21 cellular contexts compared by ENCODE assay signal in genomic region chr11:27414644-27415043, GRCh38.
"Had no signal": no experiment of that assay in that cellular context is flagged by ENCODE, and none has a peak within 500 bp of the region (broad histone marks: within the 10 kb centered on the region; RNA-seq: fewer than 3 reads in every experiment).

No MANE protein-coding gene starts in this region.

- H3K9me3 Mint-ChIP-seq: activated naive CD4-positive, alpha-beta T cell treated with anti-CD3 and anti-CD28 coated beads, Interleukin-2, amount 50 U/mL, for 72 hours; effector memory CD8-positive, alpha-beta T cell; naive thymus-derived CD8-positive, alpha-beta T cell; stimulated activated naive CD8-positive, alpha-beta T cell treated with anti-CD3 and anti-CD28 coated beads, Interleukin-15, amount 100 ng/mL, for 72 hours had no signal

- H3K4me1 Mint-ChIP-seq: naive thymus-derived CD8-positive, alpha-beta T cell; stimulated activated naive CD8-positive, alpha-beta T cell treated with anti-CD3 and anti-CD28 coated beads, Interleukin-15, amount 100 ng/mL, for 72 hours had no signal

- H3K27ac ChIP-seq: hepatocyte, lower lobe of right lung, neutrophil, pancreas, testis, upper lobe of left lung had no signal

- ATAC-seq: activated naive CD4-positive, alpha-beta T cell treated with anti-CD3 and anti-CD28 coated beads, Interleukin-2, amount 50 U/mL, for 72 hours; effector memory CD8-positive, alpha-beta T cell; left colon; lower lobe of right lung; naive thymus-derived CD8-positive, alpha-beta T cell; pancreas; sciatic nerve; stimulated activated naive CD8-positive, alpha-beta T cell treated with anti-CD3 and anti-CD28 coated beads, Interleukin-15, amount 100 ng/mL, for 72 hours had no signal

- H3K4me3 ChIP-seq: hepatocyte, lower lobe of right lung, pancreas, smooth muscle cell, testis, upper lobe of left lung had no signal

- H3K27ac Mint-ChIP-seq: activated naive CD4-positive, alpha-beta T cell treated with anti-CD3 and anti-CD28 coated beads, Interleukin-2, amount 50 U/mL, for 72 hours; effector memory CD8-positive, alpha-beta T cell; naive thymus-derived CD8-positive, alpha-beta T cell; stimulated activated naive CD8-positive, alpha-beta T cell treated with anti-CD3 and anti-CD28 coated beads, Interleukin-15, amount 100 ng/mL, for 72 hours had no signal

- DNase-seq: activated CD4-positive, alpha-beta T cell treated with anti-CD3 and anti-CD28 coated beads, Interleukin-2, amount 50 U/mL, for 1 hour; activated CD8-positive, alpha-beta memory T cell treated with anti-CD3 and anti-CD28 coated beads for 24 hours; activated CD8-positive, alpha-beta memory T cell treated with anti-CD3 and anti-CD28 coated beads, Interleukin-2, amount 50 U/mL, for 48 hours; activated effector memory CD4-positive, alpha-beta T cell treated with anti-CD3 and anti-CD28 coated beads, Interleukin-2, amount 50 U/mL, for 16 hours; activated T-cell treated with anti-CD3 and anti-CD28 coated beads, Interleukin-2, amount 50 U/mL, for 48 hours; effector memory CD8-positive, alpha-beta T cell; left colon; lower lobe of right lung; naive thymus-derived CD8-positive, alpha-beta T cell; pancreas; stimulated activated CD4-positive, alpha-beta T cell treated with anti-CD3 and anti-CD28 coated beads, Interleukin-4, amount 100 ng/mL, for 1 hour; stimulated activated naive CD8-positive, alpha-beta T cell treated with anti-CD3 and anti-CD28 coated beads, Interleukin-15, amount 100 ng/mL, for 72 hours; T-helper 1 cell; T-helper 9 cell; testis; upper lobe of left lung had no signal

- H3K27me3 ChIP-seq: hepatocyte, neutrophil, pancreas, testis, upper lobe of left lung had no signal

- H3K4me3 Mint-ChIP-seq: effector memory CD8-positive, alpha-beta T cell; naive thymus-derived CD8-positive, alpha-beta T cell; stimulated activated naive CD8-positive, alpha-beta T cell treated with anti-CD3 and anti-CD28 coated beads, Interleukin-15, amount 100 ng/mL, for 72 hours had no signal

- H3K4me1 ChIP-seq: lower lobe of right lung, testis, upper lobe of left lung had no signal

- H3K36me3 Mint-ChIP-seq: activated naive CD4-positive, alpha-beta T cell treated with anti-CD3 and anti-CD28 coated beads, Interleukin-2, amount 50 U/mL, for 72 hours; naive thymus-derived CD8-positive, alpha-beta T cell had no signal

- H3K9me3 ChIP-seq: lower lobe of right lung, neutrophil, pancreas, testis, upper lobe of left lung had no signal
